ENCODE assay signal across 8 cellular contexts in genomic region chr11:65501530-65502273, GRCh38. TPM values are rescaled to one million over a fixed set of nuclear protein-coding genes. Genes with fewer than 3 reads are reported as not detected.
DNase-seq lines count a peak whose midpoint lies in the region; ATAC-seq lines count a peak whose summit lies in the region.

No MANE protein-coding gene starts in this region.

- H3K27ac ChIP-seq in epithelial cell of prostate, result peak overlapping the region; percentile 100

- H3K9me3 Mint-ChIP-seq in activated CD8-positive, alpha-beta memory T cell treated with anti-CD3 and anti-CD28 coated beads, Interleukin-2, amount 10 ng/mL, durations not matched to agents 7 days and 5 days (ENCODE audit: low read depth), result no peaks in the 10 kb centered on the region

- H3K36me3 Mint-ChIP-seq in activated CD8-positive, alpha-beta memory T cell treated with anti-CD3 and anti-CD28 coated beads, Interleukin-2, amount 10 ng/mL, durations not matched to agents 7 days and 5 days, result peaks cover 34% of the 10 kb centered on the region

- no peak overlapping the region for H3K27ac Mint-ChIP-seq in activated CD8-positive, alpha-beta memory T cell treated with anti-CD3 and anti-CD28 coated beads, Interleukin-2, amount 10 ng/mL, durations not matched to agents 7 days and 5 days

- CTCF ChIA-PET in activated CD8-positive, alpha-beta memory T cell treated with anti-CD3 and anti-CD28 coated beads, Interleukin-2, amount 10 ng/mL, durations not matched to agents 7 days and 5 days (lab: Charles Lee), result interaction anchor here (0.6 to 19.1 kb wide), 7 partner anchors 10 to 83 kb away, joined by 3 to 489 read pairs (median 3); partner anchors contain the start of gene NEAT1

- peaks cover 39% of the 10 kb centered on the region for H3K4me1 Mint-ChIP-seq in activated CD8-positive, alpha-beta memory T cell treated with anti-CD3 and anti-CD28 coated beads, Interleukin-2, amount 10 ng/mL, durations not matched to agents 7 days and 5 days

- H3K4me3 ChIP-seq in GM08714 (ENCODE audit: low read length), result peak overlapping the region; percentile 99

- DNase-seq in NCI-H526 treated with DMSO at 0.1 percent for 48 hours (lab: John Stamatoyannopoulos, UW) (peak; percentile 53), epithelial cell of prostate (ENCODE audit: low read depth, low spot score) (no peak), pons (ENCODE audit: low spot score) (peak; percentile 79)
- no peak for DNase-seq in activated naive CD4-positive, alpha-beta T cell (lab: John Stamatoyannopoulos, UW)
- DNase-seq in activated CD8-positive, alpha-beta memory T cell treated with anti-CD3 and anti-CD28 coated beads, Interleukin-2, amount 10 ng/mL, durations not matched to agents 7 days and 5 days, result no peak

- peaks cover 6% of the 10 kb centered on the region for H3K27me3 Mint-ChIP-seq in activated CD8-positive, alpha-beta memory T cell treated with anti-CD3 and anti-CD28 coated beads, Interleukin-2, amount 10 ng/mL, durations not matched to agents 7 days and 5 days

- no peak overlapping the region for H3K4me3 Mint-ChIP-seq in activated CD8-positive, alpha-beta memory T cell treated with anti-CD3 and anti-CD28 coated beads, Interleukin-2, amount 10 ng/mL, durations not matched to agents 7 days and 5 days

- ATAC-seq in HG03520 (IDR thresholded peaks at IDR 0.05; ENCODE audit: unreplicated experiment), result no peak
- no peak for ATAC-seq in GM21723 (IDR thresholded peaks at IDR 0.05; ENCODE audit: unreplicated experiment)
- no peak for ATAC-seq in activated CD8-positive, alpha-beta memory T cell treated with anti-CD3 and anti-CD28 coated beads, Interleukin-2, amount 10 ng/mL, durations not matched to agents 7 days and 5 days

RNA-seq across cellular contexts. Expression of gene MALAT1, which starts 2.9 kb away (rescaled TPM):
- 1,000 to 10,000 TPM; 4,026 to 5,234 TPM for total RNA-seq in activated CD8-positive, alpha-beta memory T cell treated with anti-CD3 and anti-CD28 coated beads, Interleukin-2, amount 10 ng/mL, durations not matched to agents 7 days and 5 days

RNA-seq across cellular contexts. Expression of gene SCYL1, which starts 23.2 kb away (rescaled TPM):
- 10 to 100 TPM; 68.0 to 76.7 TPM for total RNA-seq in activated CD8-positive, alpha-beta memory T cell treated with anti-CD3 and anti-CD28 coated beads, Interleukin-2, amount 10 ng/mL, durations not matched to agents 7 days and 5 days

RNA-seq across cellular contexts. Expression of gene LTBP3, which starts 56.5 kb away (rescaled TPM):
- total RNA-seq in activated CD8-positive, alpha-beta memory T cell treated with anti-CD3 and anti-CD28 coated beads, Interleukin-2, amount 10 ng/mL, durations not matched to agents 7 days and 5 days, result 10 to 100 TPM; 46.2 to 46.8 TPM

Comparison
In these comparisons a context has a peak if more than half of its experiments do, and no peak if none do; other contexts are left out.
1. DNase-seq: peak in NCI-H526 treated with DMSO at 0.1 percent for 48 hours (single experiment) and pons (single experiment); none in epithelial cell of prostate (single experiment), activated naive CD4-positive, alpha-beta T cell (0 of 4) and activated CD8-positive, alpha-beta memory T cell treated with anti-CD3 and anti-CD28 coated beads, Interleukin-2, amount 10 ng/mL, durations not matched to agents 7 days and 5 days (single experiment).